ENCODE assay signal across 19 cellular contexts in the genomic region with DNA sequence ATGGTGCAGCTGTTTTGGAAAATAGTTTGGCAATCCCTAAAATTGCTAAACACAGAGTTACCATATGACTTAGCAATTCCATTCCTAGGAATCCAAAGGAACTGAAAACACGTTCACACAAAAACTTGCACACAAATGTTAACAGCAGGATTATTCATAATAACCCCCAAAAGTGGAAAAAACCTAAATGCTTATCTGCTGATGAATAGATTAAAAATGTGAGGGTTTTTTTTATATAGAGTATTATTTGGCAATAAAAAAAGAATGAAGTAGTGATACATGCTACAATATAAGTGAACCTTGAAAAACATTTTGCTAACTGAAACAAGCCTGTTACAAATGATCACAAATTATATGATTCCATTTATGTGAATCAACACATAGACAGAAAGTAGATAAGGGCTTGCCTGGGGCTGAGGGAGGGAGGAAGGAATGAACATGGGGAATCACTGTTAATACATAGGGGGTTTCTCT. TPM values are rescaled to one million over a fixed set of nuclear protein-coding genes. Genes with fewer than 3 reads are reported as not detected.
DNase-seq lines count a peak whose midpoint lies in the region; ATAC-seq and TF ChIP-seq lines count a peak whose summit lies in the region.
"Had no signal": no experiment of that assay in that cellular context is flagged by ENCODE, and none has a peak within 500 bp of the region (broad histone marks: within the 10 kb centered on the region; RNA-seq: fewer than 3 reads in every experiment).

No MANE protein-coding gene starts in this region.

- H3K9me3 Mint-ChIP-seq in glutamatergic neuron (ENCODE audit: unreplicated experiment): no peaks in the 10 kb centered on the region
- H3K9me3 Mint-ChIP-seq: natural killer cell had no signal

- H3K4me1 ChIP-seq in PC-3 (ENCODE audit: insufficient read depth, low read length): peaks cover 21% of the 10 kb centered on the region
- no peaks in the 10 kb centered on the region for H3K4me1 ChIP-seq in fibroblast of lung (ENCODE audit: control insufficient read depth, extremely low read depth, insufficient read depth, low read length)
- H3K4me1 ChIP-seq: body of pancreas, uterus had no signal

- H3K9me3 ChIP-seq in PC-3 (ENCODE audit: low read length) (peaks cover 8% of the 10 kb centered on the region; the same call in 1 of the 2 replicates), fibroblast of lung (ENCODE audit: control insufficient read depth, insufficient read depth, low read depth, low read length) (no peaks in the 10 kb centered on the region)
- H3K9me3 ChIP-seq: body of pancreas, uterus had no signal

- H3K4me3 ChIP-seq in PC-3 (ENCODE audit: low read length): 0 out of 2 replicates have a peak overlapping the region, but pooled peaks have one; percentile 3
- H3K4me3 ChIP-seq in fibroblast of lung (replicated peaks in 1 of 4; ENCODE audit: control extremely low read depth in 1 of 4, insufficient read depth in 1 of 4, low read depth in 3 of 4, low read length in 4 of 4): no peak overlapping the region
- H3K4me3 ChIP-seq: body of pancreas, dorsolateral prefrontal cortex, uterus had no signal

- intact Hi-C loops in PC-3 (cut with micrococcal nuclease): no loop called here
- intact Hi-C loops in posterior cingulate gyrus (cut with DNase I): no loop called here

- H3K27me3 ChIP-seq in PC-3 (ENCODE audit: low read length) (no peaks in the 10 kb centered on the region), fibroblast of lung (ENCODE audit: control insufficient read depth, insufficient read depth, low read length) (no peaks in the 10 kb centered on the region)
- H3K27me3 ChIP-seq: body of pancreas, uterus had no signal

- H4K20me1 ChIP-seq in PC-3 (ENCODE audit: low read length): no peaks in the 10 kb centered on the region
- no peaks in the 10 kb centered on the region for H4K20me1 ChIP-seq in fibroblast of lung (ENCODE audit: control insufficient read depth, extremely low read depth, insufficient read depth, low read length)

- DNase-seq in ELR (ENCODE audit: low read depth): peak; percentile 76
- peak; percentile 81 for DNase-seq in PC-3
- DNase-seq in fibroblast of lung (ENCODE audit: low read depth in 2 of 2): peak; percentile 68 to 75
- peak; percentile 56 for DNase-seq in stromal cell of bone marrow (ENCODE audit: low read depth)
- no peak for DNase-seq in glutamatergic neuron
- DNase-seq in posterior cingulate gyrus: no peak
- no peak for DNase-seq in NCI-H1105 (lab: John Stamatoyannopoulos, UW)
- DNase-seq: activated naive CD4-positive, alpha-beta T cell treated with Interleukin-2 at 50 U/mL for 16 hours; activated T-cell treated with anti-CD3 and anti-CD28 coated beads for 4 hours; body of pancreas; CD4-positive, CD25-positive, alpha-beta regulatory T cell; dorsolateral prefrontal cortex; natural killer cell; NCI-H2029; NCI-H510A; SHP77 treated with DMSO at 0.1 percent for 48 hours; T-helper 1 cell; uterus had no signal

- H3K27me3 Mint-ChIP-seq in glutamatergic neuron (ENCODE audit: unreplicated experiment): peaks cover 1% of the 10 kb centered on the region
- H3K27me3 Mint-ChIP-seq: CD4-positive, CD25-positive, alpha-beta regulatory T cell had no signal

- peak; percentile 80 for ATAC-seq in PC-3
- ATAC-seq: body of pancreas, natural killer cell had no signal

- H2AFZ ChIP-seq in PC-3 (ENCODE audit: low read length) (peak overlapping the region; percentile 14; the same call in 1 of the 2 replicates), fibroblast of lung (ENCODE audit: low read length) (no peak overlapping the region)

- H3F3A ChIP-seq in PC-3 (ENCODE audit: low read length, unreplicated experiment): peaks cover 3% of the 10 kb centered on the region

- H3K4me2 ChIP-seq in PC-3 (ENCODE audit: low read length): peak overlapping the region; percentile 43
- peak overlapping the region; percentile 27 for H3K4me2 ChIP-seq in fibroblast of lung (ENCODE audit: extremely low read depth, insufficient read depth, low read length)

- H3K36me3 Mint-ChIP-seq in glutamatergic neuron (ENCODE audit: unreplicated experiment): peaks cover 4% of the 10 kb centered on the region
- H3K36me3 Mint-ChIP-seq: CD4-positive, CD25-positive, alpha-beta regulatory T cell; natural killer cell had no signal

- H3K79me2 ChIP-seq in PC-3 (ENCODE audit: low read length): no peaks in the 10 kb centered on the region
- H3K79me2 ChIP-seq in fibroblast of lung (ENCODE audit: control insufficient read depth, insufficient read depth, low read length): no peaks in the 10 kb centered on the region

- H3K27ac ChIP-seq in PC-3 (ENCODE audit: low read length) (peak overlapping the region; percentile 48), fibroblast of lung (ENCODE audit: insufficient read depth, low read length) (peak overlapping the region; percentile 58)
- H3K27ac ChIP-seq: body of pancreas, dorsolateral prefrontal cortex, uterus had no signal

- no peak for TF ChIP-seq CTCF in PC-3 (conservative IDR thresholded peaks at IDR 0.05; ENCODE audit: low read depth, low read length)
- TF ChIP-seq CTCF in fibroblast of lung (conservative IDR thresholded peaks at IDR 0.05 in 1 of 2, IDR thresholded peaks at IDR 0.05 in 1 of 2; ENCODE audit: low read depth in 1 of 2, low read length in 2 of 2): no peak
- no peak for TF ChIP-seq CTCF in glutamatergic neuron (IDR thresholded peaks at IDR 0.05; ENCODE audit: partially characterized antibody, unreplicated experiment)

- POLR2A ChIA-PET in PC-3 (lab: Charles Lee; ENCODE audit: unreplicated experiment): no interaction called here

- no TSS peak for BruUV-seq in PC-3 (replicated peaks; lab: Mats Ljungman, UMichigan)

- no peaks in the 10 kb centered on the region for H3K4me1 Mint-ChIP-seq in glutamatergic neuron (ENCODE audit: low read depth, unreplicated experiment)
- H3K4me1 Mint-ChIP-seq: CD4-positive, CD25-positive, alpha-beta regulatory T cell; natural killer cell had no signal

- no peak overlapping the region for H3K4me3 Mint-ChIP-seq in glutamatergic neuron (ENCODE audit: unreplicated experiment)
- H3K4me3 Mint-ChIP-seq: CD4-positive, CD25-positive, alpha-beta regulatory T cell; memory B cell; natural killer cell had no signal

- H3K27ac Mint-ChIP-seq in glutamatergic neuron (ENCODE audit: unreplicated experiment): no peak overlapping the region
- H3K27ac Mint-ChIP-seq: CD4-positive, CD25-positive, alpha-beta regulatory T cell; memory B cell; natural killer cell had no signal

- H3K9ac ChIP-seq in PC-3 (ENCODE audit: low read length): no peak overlapping the region
- no peak overlapping the region for H3K9ac ChIP-seq in fibroblast of lung (ENCODE audit: insufficient read depth, low read length)

- H3K9me2 ChIP-seq in PC-3 (replicated peaks; ENCODE audit: low read length): no peaks in the 10 kb centered on the region

- H3K36me3 ChIP-seq in PC-3 (ENCODE audit: low read depth, low read length) (no peaks in the 10 kb centered on the region), fibroblast of lung (ENCODE audit: control insufficient read depth, insufficient read depth, low read length) (no peaks in the 10 kb centered on the region)
- H3K36me3 ChIP-seq: uterus had no signal

- CTCF ChIA-PET in PC-3 (lab: Charles Lee): no interaction called here

RNA-seq across cellular contexts. Expression of a gene that starts 45.1 kb away (rescaled TPM):
- total RNA-seq in PC-3 (2014; rRNA removed) (211 and 271 TPM in 2 replicates), fibroblast of lung (139 and 281 TPM in 2 replicates), glutamatergic neuron (ENCODE audit: unreplicated experiment) (281 TPM)
- 120 and 134 TPM in 2 replicates for polyA plus RNA-seq in fibroblast of lung
- polyA plus RNA-seq in fibroblast of lung (2012): 77.4 and 100 TPM in 2 replicates
- 721 and 815 TPM in 2 replicates for polyA minus RNA-seq in fibroblast of lung (ENCODE audit: low replicate concordance)

Comparison
In these comparisons a context has a peak if more than half of its experiments do, and no peak if none do; other contexts are left out.
1. DNase-seq: peak in ELR (single experiment), PC-3 (single experiment), fibroblast of lung (2 of 2) and stromal cell of bone marrow (single experiment); none in glutamatergic neuron (single experiment), posterior cingulate gyrus (0 of 10) and NCI-H1105 (single experiment).